ENCODE assay signal across 18 cellular contexts in the genomic region with DNA sequence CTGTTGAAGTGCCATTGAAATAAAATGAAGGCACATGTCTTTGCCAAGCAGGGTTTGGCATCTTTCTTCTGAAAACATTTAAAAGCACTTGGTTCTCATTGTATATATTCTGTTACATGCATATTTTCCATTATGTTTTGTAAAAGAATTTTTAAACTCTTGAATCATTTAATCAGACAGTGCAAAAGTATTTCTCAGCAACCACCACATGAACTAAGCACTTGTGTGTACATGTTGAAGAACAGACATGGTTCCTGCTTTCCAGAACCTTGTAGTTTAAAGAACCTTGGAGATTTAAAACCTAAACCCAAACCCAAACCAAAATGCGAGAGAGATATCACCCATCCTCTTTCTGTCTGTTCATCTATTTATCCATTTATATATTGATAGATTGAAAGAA.
DNase-seq lines count a peak whose midpoint lies in the region; ATAC-seq and TF ChIP-seq lines count a peak whose summit lies in the region.
"Had no signal": no experiment of that assay in that cellular context is flagged by ENCODE, and none has a peak within 500 bp of the region (broad histone marks: within the 10 kb centered on the region; RNA-seq: fewer than 3 reads in every experiment).

No MANE protein-coding gene starts in this region.

- H3K27ac ChIP-seq in GM23248, result no peak overlapping the region
- H3K27ac ChIP-seq: BLaER1 treated with 17β-estradiol and CSF1 and Interleukin-3, amounts not matched to agents 10 nM and 100 nM; HL-60 had no signal

- H3K4me1 ChIP-seq in GM23248 (ENCODE audit: insufficient read depth) (peaks cover 43% of the 10 kb centered on the region), mucosa of descending colon (ENCODE audit: low read depth) (peaks cover 5% of the 10 kb centered on the region)

- intact Hi-C loops in mucosa of descending colon (cut with DNase I, micrococcal nuclease), result no loop called here

- TF ChIP-seq CTCF in chondrocyte (IDR thresholded peaks at IDR 0.05) (no peak), mucosa of descending colon (IDR thresholded peaks at IDR 0.05) (no peak)

- H3F3A ChIP-seq in GM23248 (ENCODE audit: insufficient read depth), result peaks cover 32% of the 10 kb centered on the region

- no peaks in the 10 kb centered on the region for H3K36me3 Mint-ChIP-seq in chondrocyte (ENCODE audit: low read depth)
- H3K36me3 Mint-ChIP-seq: CD8-positive, alpha-beta T cell had no signal

- H3K4me2 ChIP-seq in GM23248 (ENCODE audit: unreplicated experiment), result no peak overlapping the region
- H3K4me2 ChIP-seq: BLaER1 treated with 17β-estradiol and CSF1 and Interleukin-3, amounts not matched to agents 10 nM and 100 nM had no signal

- H3K27me3 Mint-ChIP-seq in chondrocyte (ENCODE audit: low read depth), result no peaks in the 10 kb centered on the region
- H3K27me3 Mint-ChIP-seq: B cell had no signal

- H3K9me3 Mint-ChIP-seq in chondrocyte (ENCODE audit: low read depth), result no peaks in the 10 kb centered on the region
- H3K9me3 Mint-ChIP-seq: CD8-positive, alpha-beta T cell; HFFc6 had no signal

- in situ Hi-C loops in GM23248 (cut with MboI), result no loop called here

- no peaks in the 10 kb centered on the region for H3K79me2 ChIP-seq in GM23248 (ENCODE audit: insufficient read depth)

- 94 to 96% methylated on average over 1 of the region's 1 CpG for WGBS in GM23248 (ENCODE audit: low coverage in 1 of 2, low lambda C conversion rate in 2 of 2, missing lambda C conversion rate in 2 of 2), 2 experiments

- peaks cover 46% of the 10 kb centered on the region for H3K4me1 Mint-ChIP-seq in chondrocyte (ENCODE audit: low read depth)
- H3K4me1 Mint-ChIP-seq: B cell had no signal

- no peaks in the 10 kb centered on the region for H3K9me2 ChIP-seq in GM23248 (ENCODE audit: insufficient read depth)

- DNase-seq in GM23248 (peak; percentile 6), chondrocyte (ENCODE audit: low spot score) (no peak), fibroblast of peridontal ligament (ENCODE audit: extremely low read depth) (peak; percentile 61), T-helper 9 cell (no peak), NAMALWA (ENCODE audit: low spot score) (no peak), mucosa of descending colon (no peak), germinal center (ENCODE audit: low spot score) (no peak)
- DNase-seq: 8988T; Calu3; CD8-positive, alpha-beta T cell; DMS79 treated with DMSO at 0.1 percent for 48 hours; GOT3; H7; HFFc6 had no signal

- H3K4me3 ChIP-seq in GM23248, result no peak overlapping the region
- no peak overlapping the region for H3K4me3 ChIP-seq in mucosa of descending colon
- H3K4me3 ChIP-seq: BLaER1 treated with 17β-estradiol and CSF1 and Interleukin-3, amounts not matched to agents 10 nM and 100 nM had no signal

- no peak overlapping the region for H3K9ac ChIP-seq in GM23248
- H3K9ac ChIP-seq: BLaER1 treated with 17β-estradiol and CSF1 and Interleukin-3, amounts not matched to agents 10 nM and 100 nM had no signal

- no peak for ATAC-seq in mucosa of descending colon
- ATAC-seq: CD8-positive, alpha-beta T cell; HCT116 had no signal

- H3K27ac Mint-ChIP-seq in chondrocyte (ENCODE audit: unreplicated experiment), result peak overlapping the region; percentile 61
- H3K27ac Mint-ChIP-seq: B cell; CD8-positive, alpha-beta T cell; HFFc6 had no signal

- no peaks in the 10 kb centered on the region for H3K9me3 ChIP-seq in GM23248 (ENCODE audit: low read depth)
- H3K9me3 ChIP-seq in mucosa of descending colon, result no peaks in the 10 kb centered on the region
- H3K9me3 ChIP-seq: BLaER1 treated with 17β-estradiol and CSF1 and Interleukin-3, amounts not matched to agents 10 nM and 100 nM had no signal

- no peaks in the 10 kb centered on the region for H3K36me3 ChIP-seq in GM23248 (ENCODE audit: low read depth)
- no peaks in the 10 kb centered on the region for H3K36me3 ChIP-seq in mucosa of descending colon (ENCODE audit: low read depth)
- H3K36me3 ChIP-seq: BLaER1 treated with 17β-estradiol and CSF1 and Interleukin-3, amounts not matched to agents 10 nM and 100 nM had no signal

- H3K4me3 Mint-ChIP-seq in chondrocyte (ENCODE audit: unreplicated experiment), result no peak overlapping the region
- H3K4me3 Mint-ChIP-seq: B cell; CD8-positive, alpha-beta T cell; HFFc6 had no signal

- no peaks in the 10 kb centered on the region for H4K20me1 ChIP-seq in GM23248 (ENCODE audit: insufficient read depth)
- H4K20me1 ChIP-seq: BLaER1 treated with 17β-estradiol and CSF1 and Interleukin-3, amounts not matched to agents 10 nM and 100 nM had no signal

- H3K27me3 ChIP-seq in GM23248 (replicated peaks; ENCODE audit: insufficient read depth), result no peaks in the 10 kb centered on the region
- H3K27me3 ChIP-seq: BLaER1 treated with 17β-estradiol and CSF1 and Interleukin-3, amounts not matched to agents 10 nM and 100 nM had no signal

- H2AFZ ChIP-seq in GM23248, result no peak overlapping the region

Comparison
In these comparisons a context has a peak if more than half of its experiments do, and no peak if none do; other contexts are left out.
1. DNase-seq: peak in GM23248 (single experiment) and fibroblast of peridontal ligament (single experiment); none in chondrocyte (single experiment), T-helper 9 cell (single experiment), NAMALWA (single experiment), mucosa of descending colon (0 of 3) and germinal center (single experiment).